ENCODE assay signal across 33 cellular contexts in the genomic region with DNA sequence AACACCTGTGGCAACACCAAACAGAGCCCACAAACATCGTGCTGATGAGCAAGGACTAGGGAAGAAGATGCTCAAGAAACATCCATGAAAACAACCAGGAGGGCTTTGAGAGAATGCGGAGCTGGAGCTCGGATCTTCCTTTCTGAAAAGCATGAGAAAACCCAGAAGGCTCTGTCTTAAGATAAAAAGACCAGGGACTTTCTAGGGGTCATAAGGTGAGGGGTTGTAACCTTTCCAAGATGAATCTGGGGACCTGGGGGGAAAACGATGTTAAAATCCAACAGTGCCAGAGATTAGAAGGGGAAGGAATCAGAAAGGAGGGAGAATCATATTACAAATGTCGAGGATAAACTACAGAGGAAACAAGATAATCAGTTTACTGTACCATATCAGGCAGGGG. TPM values are rescaled to one million over a fixed set of nuclear protein-coding genes. Genes with fewer than 3 reads are reported as not detected.
"Had no signal": no experiment of that assay in that cellular context is flagged by ENCODE, and none has a peak within 500 bp of the region (broad histone marks: within the 10 kb centered on the region; RNA-seq: fewer than 3 reads in every experiment).

No MANE protein-coding gene starts in this region.

- H3K36me3 Mint-ChIP-seq: T-cell had no signal

- H3K4me1 Mint-ChIP-seq: T-cell had no signal

- H3K4me1 ChIP-seq: SJSA1 had no signal

- H3K27ac ChIP-seq: PC-9, RWPE1, SJSA1, SK-N-MC had no signal

- H3K4me3 ChIP-seq: MG63, PC-9, SJSA1, SK-N-MC had no signal

- FAIRE-seq: RCC 7860 had no signal

- H2AFZ ChIP-seq: PC-9 had no signal

- H3K4me3 Mint-ChIP-seq: T-cell had no signal

- H3K27me3 Mint-ChIP-seq: T-cell had no signal

- H3K4me2 ChIP-seq: PC-9 had no signal

- H3K9me3 ChIP-seq: MG63, SJSA1 had no signal

- H3K36me3 ChIP-seq: MG63, SJSA1 had no signal

- DNase-seq: Kasumi-1, MG63, NCI-H1048, NCI-H1092 treated with DMSO at 0.1 percent for 48 hours, NCI-H1105 treated with DMSO at 0.1 percent for 48 hours, NCI-H1417, NCI-H1436, NCI-H146, NCI-H1694, NCI-H187, NCI-H1930, NCI-H2029 treated with DMSO at 0.1 percent for 48 hours, NCI-H2081 treated with DMSO at 0.1 percent for 48 hours, NCI-H2107, NCI-H2171, NCI-H226, NCI-H510A treated with DMSO at 0.1 percent for 48 hours, NCI-H524 treated with DMSO at 0.1 percent for 48 hours, NCI-H748 treated with DMSO at 0.1 percent for 48 hours, NCI-H82, PC-9, SHP77 treated with DMSO at 0.1 percent for 48 hours, T-cell had no signal

- H3K27me3 ChIP-seq: MG63, SJSA1 had no signal

- H3K27ac Mint-ChIP-seq: T-cell had no signal

RNA-seq across cellular contexts. Expression of a gene that starts 10.1 kb away (rescaled TPM):
- total RNA-seq: M059J; NCI-H460; OCI-LY7; PC-9; Right ventricle myocardium inferior; RPMI7951; SJSA1; T-cell; T-helper 1 cell treated with Interleukin-12 subunit alpha and Interleukin-12 subunit beta and Interleukin-4 antibody, amounts not matched to agents 30 ng/mL and 1 ng/mL, for 36 hours had no signal
